Comparison of ENCODE assay signal across 1 cellular context in the genomic region with DNA sequence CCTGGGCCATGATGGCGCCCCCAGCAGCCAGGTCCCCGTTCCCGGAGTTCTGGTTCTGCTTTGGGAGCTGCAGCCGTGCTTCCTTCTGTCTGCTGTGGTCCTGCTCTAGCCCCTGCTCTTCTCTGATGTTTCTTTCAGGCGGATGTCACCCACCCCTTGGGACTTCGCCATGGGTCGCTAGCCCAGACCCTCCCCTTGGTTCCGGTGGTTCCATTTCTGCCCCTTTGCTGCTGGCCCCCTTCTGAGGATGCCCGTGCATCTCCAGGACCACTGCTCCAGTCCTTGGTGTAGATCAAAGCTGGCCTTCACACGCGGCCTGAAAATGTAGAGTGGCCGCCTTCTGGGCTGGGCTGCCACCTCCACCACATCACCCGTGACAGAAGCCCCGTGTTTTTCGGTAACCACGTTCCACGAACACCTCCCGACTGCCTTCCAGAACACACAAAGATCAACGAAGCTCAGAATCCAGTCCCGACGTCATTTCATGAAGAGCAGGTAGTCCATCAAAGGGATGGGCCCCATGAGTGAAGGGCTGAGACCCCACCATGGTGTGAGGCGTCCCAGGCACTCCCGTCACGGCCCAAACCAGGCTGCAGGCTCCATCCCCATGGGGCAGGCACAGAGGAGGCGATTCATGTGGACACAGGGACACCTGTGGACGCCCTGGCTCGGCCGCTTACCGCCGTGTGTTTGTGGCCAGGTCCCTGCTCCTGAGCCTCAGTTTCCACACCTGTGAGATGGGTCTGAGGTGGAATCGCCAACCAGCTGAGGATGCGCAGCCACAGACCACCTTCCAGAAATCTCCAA.
TF ChIP-seq lines count a peak whose summit lies in the region.

No MANE protein-coding gene starts in this region.

TF ChIP-seq in WTC11, 78 proteins besides CTCF, POLR2A, EP300 and RAD21 (continued from another document):
- TF ChIP-seq, protein P1, sequence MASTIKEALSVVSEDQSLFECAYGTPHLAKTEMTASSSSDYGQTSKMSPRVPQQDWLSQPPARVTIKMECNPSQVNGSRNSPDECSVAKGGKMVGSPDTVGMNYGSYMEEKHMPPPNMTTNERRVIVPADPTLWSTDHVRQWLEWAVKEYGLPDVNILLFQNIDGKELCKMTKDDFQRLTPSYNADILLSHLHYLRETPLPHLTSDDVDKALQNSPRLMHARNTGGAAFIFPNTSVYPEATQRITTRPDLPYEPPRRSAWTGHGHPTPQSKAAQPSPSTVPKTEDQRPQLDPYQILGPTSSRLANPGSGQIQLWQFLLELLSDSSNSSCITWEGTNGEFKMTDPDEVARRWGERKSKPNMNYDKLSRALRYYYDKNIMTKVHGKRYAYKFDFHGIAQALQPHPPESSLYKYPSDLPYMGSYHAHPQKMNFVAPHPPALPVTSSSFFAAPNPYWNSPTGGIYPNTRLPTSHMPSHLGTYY (CRISPR knock-in tag; IDR thresholded peaks at IDR 0.05), result no peak
- no peak for TF ChIP-seq TCF7 (CRISPR knock-in tag; IDR thresholded peaks at IDR 0.05; ENCODE audit: low read depth)
- no peak for TF ChIP-seq GABPB1 (CRISPR knock-in tag; IDR thresholded peaks at IDR 0.05)
- TF ChIP-seq ZNF317 (CRISPR knock-in tag; IDR thresholded peaks at IDR 0.05; ENCODE audit: borderline replicate concordance, low read depth), result no peak
- TF ChIP-seq NR1H2 (CRISPR knock-in tag; IDR thresholded peaks at IDR 0.05), result no peak
- TF ChIP-seq, protein P2, sequence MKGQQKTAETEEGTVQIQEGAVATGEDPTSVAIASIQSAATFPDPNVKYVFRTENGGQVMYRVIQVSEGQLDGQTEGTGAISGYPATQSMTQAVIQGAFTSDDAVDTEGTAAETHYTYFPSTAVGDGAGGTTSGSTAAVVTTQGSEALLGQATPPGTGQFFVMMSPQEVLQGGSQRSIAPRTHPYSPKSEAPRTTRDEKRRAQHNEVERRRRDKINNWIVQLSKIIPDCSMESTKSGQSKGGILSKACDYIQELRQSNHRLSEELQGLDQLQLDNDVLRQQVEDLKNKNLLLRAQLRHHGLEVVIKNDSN (CRISPR knock-in tag; IDR thresholded peaks at IDR 0.05), result no peak
- no peak for TF ChIP-seq SOX15 (CRISPR knock-in tag; IDR thresholded peaks at IDR 0.05)
- TF ChIP-seq, protein P3, sequence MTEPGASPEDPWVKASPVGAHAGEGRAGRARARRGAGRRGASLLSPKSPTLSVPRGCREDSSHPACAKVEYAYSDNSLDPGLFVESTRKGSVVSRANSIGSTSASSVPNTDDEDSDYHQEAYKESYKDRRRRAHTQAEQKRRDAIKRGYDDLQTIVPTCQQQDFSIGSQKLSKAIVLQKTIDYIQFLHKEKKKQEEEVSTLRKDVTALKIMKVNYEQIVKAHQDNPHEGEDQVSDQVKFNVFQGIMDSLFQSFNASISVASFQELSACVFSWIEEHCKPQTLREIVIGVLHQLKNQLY (CRISPR knock-in tag; IDR thresholded peaks at IDR 0.05), result no peak
- no peak for TF ChIP-seq IRF2 (CRISPR knock-in tag; IDR thresholded peaks at IDR 0.05; ENCODE audit: borderline replicate concordance, low read depth)
